17 cellular contexts compared by ENCODE assay signal in genomic region chr1:221804303-221804702, GRCh38.
DNase-seq lines count a peak whose midpoint lies in the region; ATAC-seq, FAIRE-seq and TF ChIP-seq lines count a peak whose summit lies in the region.
"Had no signal": no experiment of that assay in that cellular context is flagged by ENCODE, and none has a peak within 500 bp of the region (broad histone marks: within the 10 kb centered on the region; RNA-seq: fewer than 3 reads in every experiment).

No MANE protein-coding gene starts in this region.

- intact Hi-C loops in heart right ventricle (cut with DNase I) = no loop called here

- H3K23ac ChIP-seq in mesendoderm (ENCODE audit: low read length) = no peak overlapping the region

- H3K9me2 ChIP-seq in MM.1S (replicated peaks; ENCODE audit: insufficient read depth, low read length) = no peaks in the 10 kb centered on the region

- ATAC-seq in heart right ventricle (no peak), HG02610 (IDR thresholded peaks at IDR 0.05; ENCODE audit: unreplicated experiment) (no peak)
- ATAC-seq: GM23338, K562 had no signal

- no peaks in the 10 kb centered on the region for H3F3A ChIP-seq in MM.1S (ENCODE audit: insufficient read depth, low read length)

- peak; percentile 74 for FAIRE-seq in D721Med (lab: Jason Lieb, UNC)
- FAIRE-seq in GM12892 (lab: Jason Lieb, UNC) = peak; percentile 46
- FAIRE-seq: G401.6, H54, K562 had no signal

- H3K79me2 ChIP-seq in OCI-LY3 (ENCODE audit: low read length) (no peaks in the 10 kb centered on the region), mesendoderm (ENCODE audit: control insufficient read depth, insufficient read depth, low read length) (no peaks in the 10 kb centered on the region), MM.1S (ENCODE audit: low read length) (no peaks in the 10 kb centered on the region)

- H4K5ac ChIP-seq in mesendoderm (ENCODE audit: low read length) = no peak overlapping the region

- TF ChIP-seq POLR2A in GM12892 (IDR thresholded peaks at IDR 0.05; ENCODE audit: low read depth, low read length) = no peak

- H3K4me2 ChIP-seq in OCI-LY3 (ENCODE audit: low read length) (peak overlapping the region; percentile 66), mesendoderm (ENCODE audit: low read length) (no peak overlapping the region), MM.1S (ENCODE audit: low read depth, low read length) (no peak overlapping the region)
- H3K4me2 ChIP-seq: BLaER1, GM23338 had no signal

- TF ChIP-seq CTCF in D721Med (IDR thresholded peaks at IDR 0.05; ENCODE audit: insufficient read depth, missing control alignments) (no peak), OCI-LY3 (IDR thresholded peaks at IDR 0.05; ENCODE audit: low read depth, low read length) (no peak), MM.1S (IDR thresholded peaks at IDR 0.05; ENCODE audit: low read length) (no peak), heart right ventricle (IDR thresholded peaks at IDR 0.05) (no peak)

- no peak overlapping the region for H2BK5ac ChIP-seq in mesendoderm (ENCODE audit: low read length)

- H3K4me1 ChIP-seq in OCI-LY3 (ENCODE audit: low read length) (peaks cover 70% of the 10 kb centered on the region), mesendoderm (ENCODE audit: control insufficient read depth, low read depth, low read length) (no peaks in the 10 kb centered on the region), MM.1S (ENCODE audit: low read length) (peaks cover 24% of the 10 kb centered on the region), heart right ventricle (peaks cover 0 to 5% (median 0%) of the 10 kb centered on the region in 9 donors)

- no peak overlapping the region for H2AK5ac ChIP-seq in mesendoderm (ENCODE audit: low read length)

- H3K27ac ChIP-seq in OCI-LY3 (ENCODE audit: low read length) (peak overlapping the region; percentile 86), mesendoderm (ENCODE audit: low read depth, low read length) (no peak overlapping the region), MM.1S (ENCODE audit: low read length) (no peak overlapping the region), heart right ventricle (no peak overlapping the region)
- H3K27ac ChIP-seq: BLaER1, HL-60 had no signal

- H3K4me3 ChIP-seq in OCI-LY3 (ENCODE audit: low read length) (peak overlapping the region; percentile 35), mesendoderm (ENCODE audit: low read length) (no peak overlapping the region), MM.1S (ENCODE audit: low read length) (no peak overlapping the region), heart right ventricle (no peak overlapping the region)
- H3K4me3 ChIP-seq: BLaER1, GM23338, K562 had no signal

- H4K8ac ChIP-seq in mesendoderm (ENCODE audit: low read depth, low read length) = no peak overlapping the region

- H4K20me1 ChIP-seq in OCI-LY3 (ENCODE audit: insufficient read depth, low read length) (no peaks in the 10 kb centered on the region), MM.1S (ENCODE audit: insufficient read depth, low read length) (no peaks in the 10 kb centered on the region)
- H4K20me1 ChIP-seq: BLaER1 had no signal

- peak overlapping the region; percentile 62 for H3K9ac ChIP-seq in OCI-LY3 (ENCODE audit: low read length)
- H3K9ac ChIP-seq in mesendoderm (ENCODE audit: low read length) = no peak overlapping the region
- H3K9ac ChIP-seq in MM.1S (ENCODE audit: low read length) = no peak overlapping the region
- H3K9ac ChIP-seq: BLaER1 had no signal

- peak overlapping the region; percentile 74 for H2BK15ac ChIP-seq in mesendoderm (replicated peaks; ENCODE audit: low read depth)

- H2AFZ ChIP-seq in OCI-LY3 (ENCODE audit: low read depth, low read length) = no peak overlapping the region
- H2AFZ ChIP-seq in MM.1S (ENCODE audit: low read length) = no peak overlapping the region
- H2AFZ ChIP-seq: GM23338 had no signal

- DNase-seq in D721Med (ENCODE audit: insufficient read length, low spot score) (no peak), GM12892 (ENCODE audit: insufficient read length) (no peak), mesendoderm (no peak), MM.1S (no peak), EL (no peak), heart right ventricle (no peak)
- DNase-seq: 8988T; CD4-positive, alpha-beta memory T cell; DMS79 treated with DMSO at 0.1 percent for 48 hours had no signal

- no peak overlapping the region for H2BK120ac ChIP-seq in mesendoderm (ENCODE audit: low read depth, low read length)

- no peak overlapping the region for H3K4ac ChIP-seq in mesendoderm (ENCODE audit: low read depth, low read length)

- H3K79me1 ChIP-seq in mesendoderm (ENCODE audit: low read length) = no peaks in the 10 kb centered on the region

- no peaks in the 10 kb centered on the region for H3K27me3 ChIP-seq in OCI-LY3 (ENCODE audit: low read depth, low read length)
- no peaks in the 10 kb centered on the region for H3K27me3 ChIP-seq in mesendoderm (ENCODE audit: insufficient read depth, low read length, poor library complexity)
- no peaks in the 10 kb centered on the region for H3K27me3 ChIP-seq in MM.1S (replicated peaks; ENCODE audit: insufficient read depth, low read length)
- no peaks in the 10 kb centered on the region for H3K27me3 ChIP-seq in heart right ventricle
- H3K27me3 ChIP-seq: BLaER1 had no signal

- H3K36me3 ChIP-seq in OCI-LY3 (replicated peaks; ENCODE audit: low read depth, low read length) (peaks cover 4% of the 10 kb centered on the region), mesendoderm (ENCODE audit: control insufficient read depth, insufficient read depth, low read length) (no peaks in the 10 kb centered on the region), MM.1S (replicated peaks; ENCODE audit: insufficient read depth, low read length) (no peaks in the 10 kb centered on the region), heart right ventricle (no peaks in the 10 kb centered on the region)
- H3K36me3 ChIP-seq: BLaER1 had no signal

- H3K9me3 ChIP-seq in OCI-LY3 (ENCODE audit: insufficient read depth, low read length) = peaks cover 6% of the 10 kb centered on the region
- H3K9me3 ChIP-seq in MM.1S (replicated peaks; ENCODE audit: insufficient read depth, low read length) = no peaks in the 10 kb centered on the region
- H3K9me3 ChIP-seq in heart right ventricle = peaks cover 0 to 10% (median 0%) of the 10 kb centered on the region in 11 donors

- H3K18ac ChIP-seq in mesendoderm (ENCODE audit: low read length) = no peak overlapping the region

- no CpG with 5 or more reads among the region's 3 CpGs for WGBS in mesendoderm (ENCODE audit: extremely low coverage, insufficient coverage, low lambda C conversion rate)
- WGBS in heart right ventricle, 2 donors = 47 to 79% methylated on average over 3 of the region's 3 CpGs

- H3K56ac ChIP-seq in mesendoderm (ENCODE audit: low read length) = no peak overlapping the region
